Comparison of ENCODE assay signal across 2 cellular contexts in genomic region chr9:133062580-133062979, GRCh38. TPM values are rescaled to one million over a fixed set of nuclear protein-coding genes. Genes with fewer than 3 reads are reported as not detected.
"Had no signal": no experiment of that assay in that cellular context is flagged by ENCODE, and none has a peak within 500 bp of the region (broad histone marks: within the 10 kb centered on the region; RNA-seq: fewer than 3 reads in every experiment).

No MANE protein-coding gene starts in this region.

RNA-seq across cellular contexts. Expression of gene CEL, which starts 0.8 kb away (rescaled TPM):
- total RNA-seq: occipital lobe had no signal
- polyA plus RNA-seq: immature natural killer cell had no signal
